ENCODE assay signal across 25 cellular contexts in genomic region chr19:17149393-17150135, GRCh38.
DNase-seq lines count a peak whose midpoint lies in the region; ATAC-seq and TF ChIP-seq lines count a peak whose summit lies in the region.
"Had no signal": no experiment of that assay in that cellular context is flagged by ENCODE, and none has a peak within 500 bp of the region (broad histone marks: within the 10 kb centered on the region; RNA-seq: fewer than 3 reads in every experiment).

No MANE protein-coding gene starts in this region.

- TF ChIP-seq CTCF in heart right ventricle (IDR thresholded peaks at IDR 0.05) = no peak
- TF ChIP-seq CTCF in mesothelial cell of epicardium (IDR thresholded peaks at IDR 0.05; ENCODE audit: unreplicated experiment) = no peak
- TF ChIP-seq CTCF in upper lobe of left lung (IDR thresholded peaks at IDR 0.05) = no peak

- peaks cover 4% of the 10 kb centered on the region for H3K4me1 Mint-ChIP-seq in mesothelial cell of epicardium
- H3K4me1 Mint-ChIP-seq: activated naive CD8-positive, alpha-beta T cell treated with anti-CD3 and anti-CD28 coated beads, Interleukin-2, amount 50 U/mL, for 24 hours had no signal

- no peaks in the 10 kb centered on the region for H3K27me3 ChIP-seq in heart right ventricle
- H3K27me3 ChIP-seq in upper lobe of left lung = no peaks in the 10 kb centered on the region
- H3K27me3 ChIP-seq: MG63, ovary, transverse colon had no signal

- no peak for TF ChIP-seq POLR2A in upper lobe of left lung (IDR thresholded peaks at IDR 0.05)

- H3K4me3 Mint-ChIP-seq in mesothelial cell of epicardium = no peak overlapping the region
- H3K4me3 Mint-ChIP-seq: activated naive CD8-positive, alpha-beta T cell treated with anti-CD3 and anti-CD28 coated beads, Interleukin-2, amount 50 U/mL, for 24 hours; naive thymus-derived CD8-positive, alpha-beta T cell had no signal

- H3K27me3 Mint-ChIP-seq in mesothelial cell of epicardium (ENCODE audit: low read depth) = no peaks in the 10 kb centered on the region
- H3K27me3 Mint-ChIP-seq: activated naive CD8-positive, alpha-beta T cell treated with anti-CD3 and anti-CD28 coated beads, Interleukin-2, amount 50 U/mL, for 24 hours; naive thymus-derived CD8-positive, alpha-beta T cell had no signal

- H3K36me3 Mint-ChIP-seq in mesothelial cell of epicardium = peaks cover 26% of the 10 kb centered on the region

- intact Hi-C loops in heart right ventricle (cut with DNase I) (no loop called here), cardiac septum (cut with DNase I) (no loop called here), left ventricle myocardium superior (cut with micrococcal nuclease) (no loop called here)

- no peak overlapping the region for H3K4me3 ChIP-seq in heart right ventricle
- H3K4me3 ChIP-seq in upper lobe of left lung = no peak overlapping the region
- H3K4me3 ChIP-seq: MG63, ovary, transverse colon had no signal

- H3K36me3 ChIP-seq in heart right ventricle (peaks cover 0 to 97% (median 22%) of the 10 kb centered on the region in 9 donors), upper lobe of left lung (peaks cover 5 to 60% (median 40%) of the 10 kb centered on the region in 4 donors)
- H3K36me3 ChIP-seq: ovary had no signal

- peaks cover 0 to 27% (median 8%) of the 10 kb centered on the region in 9 donors for H3K4me1 ChIP-seq in heart right ventricle
- H3K4me1 ChIP-seq in upper lobe of left lung = no peaks in the 10 kb centered on the region
- H3K4me1 ChIP-seq: transverse colon had no signal

- no peak for TF ChIP-seq EP300 in upper lobe of left lung (IDR thresholded peaks at IDR 0.05)

- DNase-seq in heart right ventricle (no peak), cardiac septum (ENCODE audit: low spot score) (no peak), left ventricle myocardium superior (no peak), mesothelial cell of epicardium (ENCODE audit: low spot score in 2 of 2, unreplicated experiment in 2 of 2) (no peak), upper lobe of left lung (peak in 1 of 2 donors; percentile 42), G401 (ENCODE audit: low spot score) (no peak), amygdala (lab: John Stamatoyannopoulos, UW) (no peak), SW480 (ENCODE audit: low spot score) (no peak)
- DNase-seq: activated CD4-positive, alpha-beta T cell treated with anti-CD3 and anti-CD28 coated beads for 4 hours; activated gamma-delta T cell; activated naive CD8-positive, alpha-beta T cell treated with anti-CD3 and anti-CD28 coated beads, Interleukin-2, amount 50 U/mL, for 24 hours; activated T-cell treated with anti-CD3 and anti-CD28 coated beads, Interleukin-2, amount 50 U/mL, for 1 hour; HCEC 1CT; KBM-7; MG63; naive thymus-derived CD8-positive, alpha-beta T cell; NCI-H2081 treated with DMSO at 0.1 percent for 48 hours; NCI-H446; NCI-H82; ovary; retina; RPMI8226; SK-N-SH; T-helper 2 cell; transverse colon had no signal

- 60 to 73% methylated on average over 13 of the region's 13 CpGs for WGBS in heart right ventricle, 2 donors
- 64 to 70% methylated on average over 6 to 13 of the region's 13 CpGs for WGBS in upper lobe of left lung, 2 donors

- no peaks in the 10 kb centered on the region for H3K9me3 ChIP-seq in heart right ventricle
- H3K9me3 ChIP-seq in upper lobe of left lung = no peaks in the 10 kb centered on the region
- H3K9me3 ChIP-seq: MG63, ovary, SK-N-SH, transverse colon had no signal

- H3K27ac Mint-ChIP-seq in mesothelial cell of epicardium = peak overlapping the region; percentile 39
- H3K27ac Mint-ChIP-seq: activated naive CD8-positive, alpha-beta T cell treated with anti-CD3 and anti-CD28 coated beads, Interleukin-2, amount 50 U/mL, for 24 hours had no signal

- no peaks in the 10 kb centered on the region for H3K9me3 Mint-ChIP-seq in mesothelial cell of epicardium
- H3K9me3 Mint-ChIP-seq: activated naive CD8-positive, alpha-beta T cell treated with anti-CD3 and anti-CD28 coated beads, Interleukin-2, amount 50 U/mL, for 24 hours; naive thymus-derived CD8-positive, alpha-beta T cell had no signal

- in situ Hi-C loops in G401 (cut with HindIII; ENCODE audit: low sequenced_read_pairs) = no loop called here

- ATAC-seq in heart right ventricle (peak in 7 of 8 donors; percentile 19 to 68 (median 58)), left ventricle myocardium superior (peak; percentile 28), upper lobe of left lung (ENCODE audit: low FRiP score in 2 of 2) (peak; percentile 37)
- ATAC-seq: activated naive CD8-positive, alpha-beta T cell treated with anti-CD3 and anti-CD28 coated beads, Interleukin-2, amount 50 U/mL, for 24 hours; naive thymus-derived CD8-positive, alpha-beta T cell had no signal

- H3K27ac ChIP-seq in heart right ventricle (peak overlapping the region in 7 of 10 donors; percentile 22 to 65 (median 52)), upper lobe of left lung (peak overlapping the region in 1 of 4 donors; percentile 23)
- H3K27ac ChIP-seq: ovary, transverse colon had no signal
